ENCODE assay signal across 1 cellular context in the genomic region with DNA sequence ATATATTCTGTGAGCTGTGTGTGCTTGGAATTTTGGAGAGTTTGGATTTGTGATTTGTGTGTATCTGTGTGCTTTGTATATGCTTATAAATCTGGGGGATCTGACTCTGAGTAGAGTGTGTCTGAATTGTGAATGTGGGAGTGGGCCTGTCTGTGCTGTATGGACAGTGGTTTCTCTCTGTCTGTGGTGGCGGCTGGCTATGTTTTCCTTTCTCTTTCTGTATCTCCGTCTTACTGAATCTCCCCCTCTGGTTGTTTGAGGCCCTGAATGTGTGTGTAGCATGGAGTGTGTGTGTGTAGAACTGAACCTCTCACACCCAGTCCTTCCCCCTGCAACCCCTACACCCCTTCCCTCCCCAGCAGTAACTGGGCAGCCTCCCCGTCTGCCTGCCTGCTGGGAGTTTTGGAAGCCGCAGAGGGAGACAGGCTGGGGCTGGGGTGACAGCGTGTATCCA.
TF ChIP-seq lines count a peak whose summit lies in the region.

No MANE protein-coding gene starts in this region.

TF ChIP-seq in H1, 55 proteins besides CTCF, POLR2A, EP300 and RAD21:
- TF ChIP-seq, protein P1, sequence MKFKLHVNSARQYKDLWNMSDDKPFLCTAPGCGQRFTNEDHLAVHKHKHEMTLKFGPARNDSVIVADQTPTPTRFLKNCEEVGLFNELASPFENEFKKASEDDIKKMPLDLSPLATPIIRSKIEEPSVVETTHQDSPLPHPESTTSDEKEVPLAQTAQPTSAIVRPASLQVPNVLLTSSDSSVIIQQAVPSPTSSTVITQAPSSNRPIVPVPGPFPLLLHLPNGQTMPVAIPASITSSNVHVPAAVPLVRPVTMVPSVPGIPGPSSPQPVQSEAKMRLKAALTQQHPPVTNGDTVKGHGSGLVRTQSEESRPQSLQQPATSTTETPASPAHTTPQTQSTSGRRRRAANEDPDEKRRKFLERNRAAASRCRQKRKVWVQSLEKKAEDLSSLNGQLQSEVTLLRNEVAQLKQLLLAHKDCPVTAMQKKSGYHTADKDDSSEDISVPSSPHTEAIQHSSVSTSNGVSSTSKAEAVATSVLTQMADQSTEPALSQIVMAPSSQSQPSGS (IDR thresholded peaks at IDR 0.05; ENCODE audit: low read length): no peak
- no peak for TF ChIP-seq TAF7 (optimal IDR thresholded peaks at IDR 0.05; ENCODE audit: borderline replicate concordance, low read depth, low read length)
- no peak for TF ChIP-seq SIX5 (IDR thresholded peaks at IDR 0.05; ENCODE audit: low read depth, low read length)
- no peak for TF ChIP-seq CREB1 (IDR thresholded peaks at IDR 0.05)
- no peak for TF ChIP-seq SIN3A (conservative IDR thresholded peaks at IDR 0.05 in 1 of 2, IDR thresholded peaks at IDR 0.05 in 1 of 2; ENCODE audit: low read depth in 1 of 2, low read length in 2 of 2)
- TF ChIP-seq TEAD4 (IDR thresholded peaks at IDR 0.05; ENCODE audit: low read depth, low read length): no peak
- no peak for TF ChIP-seq EGR1 (IDR thresholded peaks at IDR 0.05; ENCODE audit: borderline replicate concordance, low read depth, low read length)
- no peak for TF ChIP-seq CHD2 (IDR thresholded peaks at IDR 0.05; ENCODE audit: low read length)
- TF ChIP-seq, protein P2, sequence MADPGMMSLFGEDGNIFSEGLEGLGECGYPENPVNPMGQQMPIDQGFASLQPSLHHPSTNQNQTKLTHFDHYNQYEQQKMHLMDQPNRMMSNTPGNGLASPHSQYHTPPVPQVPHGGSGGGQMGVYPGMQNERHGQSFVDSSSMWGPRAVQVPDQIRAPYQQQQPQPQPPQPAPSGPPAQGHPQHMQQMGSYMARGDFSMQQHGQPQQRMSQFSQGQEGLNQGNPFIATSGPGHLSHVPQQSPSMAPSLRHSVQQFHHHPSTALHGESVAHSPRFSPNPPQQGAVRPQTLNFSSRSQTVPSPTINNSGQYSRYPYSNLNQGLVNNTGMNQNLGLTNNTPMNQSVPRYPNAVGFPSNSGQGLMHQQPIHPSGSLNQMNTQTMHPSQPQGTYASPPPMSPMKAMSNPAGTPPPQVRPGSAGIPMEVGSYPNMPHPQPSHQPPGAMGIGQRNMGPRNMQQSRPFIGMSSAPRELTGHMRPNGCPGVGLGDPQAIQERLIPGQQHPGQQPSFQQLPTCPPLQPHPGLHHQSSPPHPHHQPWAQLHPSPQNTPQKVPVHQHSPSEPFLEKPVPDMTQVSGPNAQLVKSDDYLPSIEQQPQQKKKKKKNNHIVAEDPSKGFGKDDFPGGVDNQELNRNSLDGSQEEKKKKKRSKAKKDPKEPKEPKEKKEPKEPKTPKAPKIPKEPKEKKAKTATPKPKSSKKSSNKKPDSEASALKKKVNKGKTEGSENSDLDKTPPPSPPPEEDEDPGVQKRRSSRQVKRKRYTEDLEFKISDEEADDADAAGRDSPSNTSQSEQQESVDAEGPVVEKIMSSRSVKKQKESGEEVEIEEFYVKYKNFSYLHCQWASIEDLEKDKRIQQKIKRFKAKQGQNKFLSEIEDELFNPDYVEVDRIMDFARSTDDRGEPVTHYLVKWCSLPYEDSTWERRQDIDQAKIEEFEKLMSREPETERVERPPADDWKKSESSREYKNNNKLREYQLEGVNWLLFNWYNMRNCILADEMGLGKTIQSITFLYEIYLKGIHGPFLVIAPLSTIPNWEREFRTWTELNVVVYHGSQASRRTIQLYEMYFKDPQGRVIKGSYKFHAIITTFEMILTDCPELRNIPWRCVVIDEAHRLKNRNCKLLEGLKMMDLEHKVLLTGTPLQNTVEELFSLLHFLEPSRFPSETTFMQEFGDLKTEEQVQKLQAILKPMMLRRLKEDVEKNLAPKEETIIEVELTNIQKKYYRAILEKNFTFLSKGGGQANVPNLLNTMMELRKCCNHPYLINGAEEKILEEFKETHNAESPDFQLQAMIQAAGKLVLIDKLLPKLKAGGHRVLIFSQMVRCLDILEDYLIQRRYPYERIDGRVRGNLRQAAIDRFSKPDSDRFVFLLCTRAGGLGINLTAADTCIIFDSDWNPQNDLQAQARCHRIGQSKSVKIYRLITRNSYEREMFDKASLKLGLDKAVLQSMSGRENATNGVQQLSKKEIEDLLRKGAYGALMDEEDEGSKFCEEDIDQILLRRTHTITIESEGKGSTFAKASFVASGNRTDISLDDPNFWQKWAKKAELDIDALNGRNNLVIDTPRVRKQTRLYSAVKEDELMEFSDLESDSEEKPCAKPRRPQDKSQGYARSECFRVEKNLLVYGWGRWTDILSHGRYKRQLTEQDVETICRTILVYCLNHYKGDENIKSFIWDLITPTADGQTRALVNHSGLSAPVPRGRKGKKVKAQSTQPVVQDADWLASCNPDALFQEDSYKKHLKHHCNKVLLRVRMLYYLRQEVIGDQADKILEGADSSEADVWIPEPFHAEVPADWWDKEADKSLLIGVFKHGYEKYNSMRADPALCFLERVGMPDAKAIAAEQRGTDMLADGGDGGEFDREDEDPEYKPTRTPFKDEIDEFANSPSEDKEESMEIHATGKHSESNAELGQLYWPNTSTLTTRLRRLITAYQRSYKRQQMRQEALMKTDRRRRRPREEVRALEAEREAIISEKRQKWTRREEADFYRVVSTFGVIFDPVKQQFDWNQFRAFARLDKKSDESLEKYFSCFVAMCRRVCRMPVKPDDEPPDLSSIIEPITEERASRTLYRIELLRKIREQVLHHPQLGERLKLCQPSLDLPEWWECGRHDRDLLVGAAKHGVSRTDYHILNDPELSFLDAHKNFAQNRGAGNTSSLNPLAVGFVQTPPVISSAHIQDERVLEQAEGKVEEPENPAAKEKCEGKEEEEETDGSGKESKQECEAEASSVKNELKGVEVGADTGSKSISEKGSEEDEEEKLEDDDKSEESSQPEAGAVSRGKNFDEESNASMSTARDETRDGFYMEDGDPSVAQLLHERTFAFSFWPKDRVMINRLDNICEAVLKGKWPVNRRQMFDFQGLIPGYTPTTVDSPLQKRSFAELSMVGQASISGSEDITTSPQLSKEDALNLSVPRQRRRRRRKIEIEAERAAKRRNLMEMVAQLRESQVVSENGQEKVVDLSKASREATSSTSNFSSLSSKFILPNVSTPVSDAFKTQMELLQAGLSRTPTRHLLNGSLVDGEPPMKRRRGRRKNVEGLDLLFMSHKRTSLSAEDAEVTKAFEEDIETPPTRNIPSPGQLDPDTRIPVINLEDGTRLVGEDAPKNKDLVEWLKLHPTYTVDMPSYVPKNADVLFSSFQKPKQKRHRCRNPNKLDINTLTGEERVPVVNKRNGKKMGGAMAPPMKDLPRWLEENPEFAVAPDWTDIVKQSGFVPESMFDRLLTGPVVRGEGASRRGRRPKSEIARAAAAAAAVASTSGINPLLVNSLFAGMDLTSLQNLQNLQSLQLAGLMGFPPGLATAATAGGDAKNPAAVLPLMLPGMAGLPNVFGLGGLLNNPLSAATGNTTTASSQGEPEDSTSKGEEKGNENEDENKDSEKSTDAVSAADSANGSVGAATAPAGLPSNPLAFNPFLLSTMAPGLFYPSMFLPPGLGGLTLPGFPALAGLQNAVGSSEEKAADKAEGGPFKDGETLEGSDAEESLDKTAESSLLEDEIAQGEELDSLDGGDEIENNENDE (IDR thresholded peaks at IDR 0.05; ENCODE audit: insufficient replicate concordance, low read length): no peak
- TF ChIP-seq SP4 (IDR thresholded peaks at IDR 0.05; ENCODE audit: low read length): no peak
- TF ChIP-seq CBX5 (IDR thresholded peaks at IDR 0.05; ENCODE audit: low read depth, low read length): no peak
- no peak for TF ChIP-seq HDAC6 (IDR thresholded peaks at IDR 0.05; ENCODE audit: low read depth, low read length)
- no peak for TF ChIP-seq JUND (IDR thresholded peaks at IDR 0.05; ENCODE audit: low read length)
- TF ChIP-seq JUN (IDR thresholded peaks at IDR 0.05; ENCODE audit: low read depth, low read length): no peak
- no peak for TF ChIP-seq RXRA (IDR thresholded peaks at IDR 0.05; ENCODE audit: insufficient read depth, low read depth, low read length)
- TF ChIP-seq, protein P3, sequence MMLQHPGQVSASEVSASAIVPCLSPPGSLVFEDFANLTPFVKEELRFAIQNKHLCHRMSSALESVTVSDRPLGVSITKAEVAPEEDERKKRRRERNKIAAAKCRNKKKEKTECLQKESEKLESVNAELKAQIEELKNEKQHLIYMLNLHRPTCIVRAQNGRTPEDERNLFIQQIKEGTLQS (IDR thresholded peaks at IDR 0.05; ENCODE audit: insufficient read depth, low read depth, low read length): no peak
